7 cellular contexts compared by ENCODE assay signal in genomic region chr4:139453041-139453370, GRCh38. TPM values are rescaled to one million over a fixed set of nuclear protein-coding genes. Genes with fewer than 3 reads are reported as not detected.
A peak's percentile ranks its signal among the peaks of the same experiment; 100 is the strongest.
DNase-seq lines count a peak whose midpoint lies in the region; ATAC-seq and TF ChIP-seq lines count a peak whose summit lies in the region.

No MANE protein-coding gene starts in this region.

- H3K4me1 ChIP-seq in SJCRH30: peaks cover 11% of the 10 kb centered on the region

- intact Hi-C loops in left colon (cut with DNase I, micrococcal nuclease): loop anchor here in 1 of 2 donors (10.0 kb wide), 1 partner anchor 102 kb away; the partner anchor contains the start of gene SETD7

- H3K9me3 ChIP-seq in SJCRH30 (replicated peaks): no peaks in the 10 kb centered on the region

- H3K36me3 ChIP-seq in SJCRH30: no peaks in the 10 kb centered on the region; the same call in 1 of the 2 replicates

- peak; percentile 54; the same call in 2 of the 3 replicates for TF ChIP-seq CTCF in GM12872 (IDR thresholded peaks at IDR 0.05; ENCODE audit: insufficient read depth, low read depth, low read length)

- ATAC-seq in GM21786 (IDR thresholded peaks at IDR 0.05; ENCODE audit: unreplicated experiment) (peak; percentile 48), left colon (peak; percentile 61)
- ATAC-seq in stimulated activated naive CD8-positive, alpha-beta T cell treated with anti-CD3 and anti-CD28 coated beads, Interleukin-15, Interleukin-2, amounts not matched to agents 100 U/mL and 50 U/mL, for 24 hours: peak; percentile 55

- peak; percentile 88 for DNase-seq in Jurkat, Clone E6-1 (ENCODE audit: low read depth, low spot score)
- DNase-seq in SJCRH30 (no peak), T47D (ENCODE audit: low read depth in 1 of 2, low spot score in 1 of 2) (peak; percentile 29 to 83), left colon (no peak)
- no peak for DNase-seq in stimulated activated naive CD8-positive, alpha-beta T cell treated with anti-CD3 and anti-CD28 coated beads, Interleukin-15, Interleukin-2, amounts not matched to agents 100 U/mL and 50 U/mL, for 24 hours

- H3K27ac ChIP-seq in SJCRH30: peak overlapping the region; percentile 51

- H3K27me3 ChIP-seq in SJCRH30: no peaks in the 10 kb centered on the region

- in situ Hi-C loops in T47D (cut with HindIII; ENCODE audit: low pct_unique_long_range_greater_than_20kb, low sequenced_read_pairs): no loop called here

- H3K4me3 ChIP-seq in Jurkat, Clone E6-1 (ENCODE audit: low read length): peak overlapping the region; percentile 88
- peak overlapping the region; percentile 72 for H3K4me3 ChIP-seq in SJCRH30

RNA-seq across cellular contexts. Expression of gene RAB33B, which starts 0.9 kb away (rescaled TPM):
- polyA plus RNA-seq in Jurkat, Clone E6-1 (2012; ENCODE audit: insufficient read depth, insufficient read length): 4.8 TPM
- total RNA-seq in SJCRH30 (2014; rRNA removed; shearing (Covaris generic)): 7.7 and 8.4 TPM in 2 replicates
- 1 to 10 TPM; 4.1 to 5.2 TPM for total RNA-seq in left colon

Comparison
In these comparisons a context has a peak if more than half of its experiments do, and no peak if none do; other contexts are left out.
1. DNase-seq: peak in Jurkat, Clone E6-1 (single experiment) and T47D (2 of 2); none in SJCRH30 (0 of 2), left colon (0 of 2) and stimulated activated naive CD8-positive, alpha-beta T cell treated with anti-CD3 and anti-CD28 coated beads, Interleukin-15, Interleukin-2, amounts not matched to agents 100 U/mL and 50 U/mL, for 24 hours (single experiment).
2. Peak in every context shown above with its lines, with median percentiles within 50 percentile points of each other: ATAC-seq.